In the genomic region with DNA sequence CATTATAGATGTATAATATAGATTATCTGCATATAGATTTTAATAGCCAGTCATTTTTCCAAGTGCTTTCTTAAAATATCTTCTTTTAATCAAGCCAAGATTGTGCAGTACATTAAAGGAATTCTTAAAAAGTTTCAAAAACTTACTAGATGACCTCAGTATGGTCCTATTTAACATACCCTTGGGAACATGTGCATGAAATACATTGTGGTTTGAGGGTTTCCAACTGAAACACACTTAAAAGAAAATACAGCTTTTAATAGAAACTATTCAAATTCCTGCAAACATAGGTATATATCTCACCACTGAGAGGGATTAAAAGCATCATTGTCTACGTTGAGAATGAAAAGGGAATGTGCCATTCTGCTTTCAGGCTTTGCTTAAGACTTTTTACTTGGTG, we compare ENCODE assay signal across 22 cellular contexts.
DNase-seq lines count a peak whose midpoint lies in the region; ATAC-seq, FAIRE-seq and TF ChIP-seq lines count a peak whose summit lies in the region.
"Had no signal": no experiment of that assay in that cellular context is flagged by ENCODE, and none has a peak within 500 bp of the region (broad histone marks: within the 10 kb centered on the region; RNA-seq: fewer than 3 reads in every experiment).

No MANE protein-coding gene starts in this region.

- no peaks in the 10 kb centered on the region for H3K9me3 ChIP-seq in astrocyte (ENCODE audit: insufficient read depth, low read depth, low read length)
- H3K9me3 ChIP-seq: BE2C, SJSA1 had no signal

- no peak overlapping the region for H2AFZ ChIP-seq in astrocyte (ENCODE audit: low read depth, low read length)
- H2AFZ ChIP-seq: GM23338 had no signal

- no peaks in the 10 kb centered on the region for H3K9me3 Mint-ChIP-seq in astrocyte (ENCODE audit: unreplicated experiment)
- peaks cover 3% of the 10 kb centered on the region for H3K9me3 Mint-ChIP-seq in natural killer cell treated with Interleukin-12 subunit alpha and Interleukin-12 subunit beta and Interleukin-15 and Interleukin-18, amount 100 ng/mL, for 72 hours
- H3K9me3 Mint-ChIP-seq: CD8-positive, alpha-beta T cell; GM23338 had no signal

- H3K9ac ChIP-seq in astrocyte (ENCODE audit: low read length): no peak overlapping the region

- peaks cover 12% of the 10 kb centered on the region for H3K4me1 Mint-ChIP-seq in astrocyte (ENCODE audit: low read depth, unreplicated experiment)
- no peaks in the 10 kb centered on the region for H3K4me1 Mint-ChIP-seq in natural killer cell treated with Interleukin-12 subunit alpha and Interleukin-12 subunit beta and Interleukin-15 and Interleukin-18, amount 100 ng/mL, for 72 hours (ENCODE audit: low read depth in 2 of 2)
- H3K4me1 Mint-ChIP-seq: GM23338 had no signal

- no peak overlapping the region for H3K4me3 ChIP-seq in AG10803 (ENCODE audit: low read length)
- H3K4me3 ChIP-seq in astrocyte (ENCODE audit: insufficient read depth, low read depth, low read length): no peak overlapping the region
- H3K4me3 ChIP-seq: GM23338, SJSA1 had no signal

- H3K36me3 Mint-ChIP-seq in astrocyte (ENCODE audit: low read depth, unreplicated experiment): no peaks in the 10 kb centered on the region
- H3K36me3 Mint-ChIP-seq in natural killer cell treated with Interleukin-12 subunit alpha and Interleukin-12 subunit beta and Interleukin-15 and Interleukin-18, amount 100 ng/mL, for 72 hours: no peaks in the 10 kb centered on the region
- H3K36me3 Mint-ChIP-seq: CD8-positive, alpha-beta T cell had no signal

- H3K4me2 ChIP-seq in astrocyte (ENCODE audit: low read length): no peak overlapping the region
- H3K4me2 ChIP-seq: GM23338 had no signal

- no peaks in the 10 kb centered on the region for H3K36me3 ChIP-seq in astrocyte (ENCODE audit: insufficient read depth, low read length)
- H3K36me3 ChIP-seq: BE2C, SJSA1 had no signal

- no peaks in the 10 kb centered on the region for H3K79me2 ChIP-seq in astrocyte (ENCODE audit: insufficient read depth, low read length)

- H3K27me3 Mint-ChIP-seq in astrocyte (ENCODE audit: low read depth, unreplicated experiment): no peaks in the 10 kb centered on the region
- no peaks in the 10 kb centered on the region for H3K27me3 Mint-ChIP-seq in natural killer cell treated with Interleukin-12 subunit alpha and Interleukin-12 subunit beta and Interleukin-15 and Interleukin-18, amount 100 ng/mL, for 72 hours

- no peaks in the 10 kb centered on the region for H3K4me1 ChIP-seq in astrocyte (ENCODE audit: insufficient read depth, low read length)
- H3K4me1 ChIP-seq: BE2C, SJSA1 had no signal

- no peaks in the 10 kb centered on the region for H3K27me3 ChIP-seq in astrocyte (ENCODE audit: insufficient read depth, low read length)
- H3K27me3 ChIP-seq: BE2C, SJSA1 had no signal

- DNase-seq in AG10803 (ENCODE audit: low read depth) (peak; percentile 70), LHCN-M2 (ENCODE audit: low read depth) (peak; percentile 52), astrocyte (ENCODE audit: low read depth) (peak; percentile 61), fibroblast of peridontal ligament (ENCODE audit: extremely low read depth) (peak; percentile 85), HUDEP-2 (lab: John Stamatoyannopoulos, UW; ENCODE audit: unreplicated experiment in 76 of 76) (no peak)
- no peak for DNase-seq in activated T-cell treated with anti-CD3 and anti-CD28 coated beads, Interleukin-2, amount 50 U/mL, for 48 hours
- no peak for DNase-seq in natural killer cell treated with Interleukin-12 subunit alpha and Interleukin-12 subunit beta and Interleukin-15 and Interleukin-18, amount 100 ng/mL, for 72 hours (ENCODE audit: low spot score)
- DNase-seq: BE2C; CD8-positive, alpha-beta T cell; KBM-7; NCI-H1092 treated with DMSO at 0.1 percent for 48 hours; NCI-H2081 treated with DMSO at 0.1 percent for 48 hours; NCI-H226; NCI-H524 treated with DMSO at 0.1 percent for 48 hours; NK-92 treated with Interleukin-12 subunit alpha and Interleukin-12 subunit beta, amount 100 ng/mL, for 24 hours; OCI-M1 had no signal

- no peak for ATAC-seq in GM21390 (IDR thresholded peaks at IDR 0.05; ENCODE audit: unreplicated experiment)
- no peak for ATAC-seq in natural killer cell treated with Interleukin-12 subunit alpha and Interleukin-12 subunit beta and Interleukin-15 and Interleukin-18, amount 100 ng/mL, for 72 hours
- ATAC-seq: CD8-positive, alpha-beta T cell; GM23338; HCT116 had no signal

- no peak overlapping the region for H3K27ac ChIP-seq in astrocyte (ENCODE audit: low read depth, low read length)
- H3K27ac ChIP-seq: 22Rv1, RWPE1, SJSA1 had no signal

- H3K27ac Mint-ChIP-seq in astrocyte (ENCODE audit: unreplicated experiment): no peak overlapping the region
- no peak overlapping the region for H3K27ac Mint-ChIP-seq in natural killer cell treated with Interleukin-12 subunit alpha and Interleukin-12 subunit beta and Interleukin-15 and Interleukin-18, amount 100 ng/mL, for 72 hours
- H3K27ac Mint-ChIP-seq: CD8-positive, alpha-beta T cell; GM23338 had no signal

- TF ChIP-seq CTCF in AG10803 (conservative IDR thresholded peaks at IDR 0.05; ENCODE audit: low read length): no peak
- TF ChIP-seq CTCF in astrocyte (IDR thresholded peaks at IDR 0.05; ENCODE audit: insufficient read depth, low read depth, low read length): no peak

- no peak overlapping the region for H3K4me3 Mint-ChIP-seq in astrocyte (ENCODE audit: unreplicated experiment)
- no peak overlapping the region for H3K4me3 Mint-ChIP-seq in natural killer cell treated with Interleukin-12 subunit alpha and Interleukin-12 subunit beta and Interleukin-15 and Interleukin-18, amount 100 ng/mL, for 72 hours
- H3K4me3 Mint-ChIP-seq: CD8-positive, alpha-beta T cell; GM23338 had no signal

- FAIRE-seq in astrocyte (lab: Jason Lieb, UNC): peak; percentile 66

- no peaks in the 10 kb centered on the region for H4K20me1 ChIP-seq in astrocyte (ENCODE audit: insufficient read depth, low read length)

Comparison
In these comparisons a context has a peak if more than half of its experiments do, and no peak if none do; other contexts are left out.
1. DNase-seq: peak in AG10803 (single experiment), LHCN-M2 (single experiment), astrocyte (single experiment) and fibroblast of peridontal ligament (single experiment); none in HUDEP-2 (0 of 76), activated T-cell treated with anti-CD3 and anti-CD28 coated beads, Interleukin-2, amount 50 U/mL, for 48 hours (0 of 2) and natural killer cell treated with Interleukin-12 subunit alpha and Interleukin-12 subunit beta and Interleukin-15 and Interleukin-18, amount 100 ng/mL, for 72 hours (single experiment).